8 cellular contexts compared by ENCODE assay signal in the genomic region with DNA sequence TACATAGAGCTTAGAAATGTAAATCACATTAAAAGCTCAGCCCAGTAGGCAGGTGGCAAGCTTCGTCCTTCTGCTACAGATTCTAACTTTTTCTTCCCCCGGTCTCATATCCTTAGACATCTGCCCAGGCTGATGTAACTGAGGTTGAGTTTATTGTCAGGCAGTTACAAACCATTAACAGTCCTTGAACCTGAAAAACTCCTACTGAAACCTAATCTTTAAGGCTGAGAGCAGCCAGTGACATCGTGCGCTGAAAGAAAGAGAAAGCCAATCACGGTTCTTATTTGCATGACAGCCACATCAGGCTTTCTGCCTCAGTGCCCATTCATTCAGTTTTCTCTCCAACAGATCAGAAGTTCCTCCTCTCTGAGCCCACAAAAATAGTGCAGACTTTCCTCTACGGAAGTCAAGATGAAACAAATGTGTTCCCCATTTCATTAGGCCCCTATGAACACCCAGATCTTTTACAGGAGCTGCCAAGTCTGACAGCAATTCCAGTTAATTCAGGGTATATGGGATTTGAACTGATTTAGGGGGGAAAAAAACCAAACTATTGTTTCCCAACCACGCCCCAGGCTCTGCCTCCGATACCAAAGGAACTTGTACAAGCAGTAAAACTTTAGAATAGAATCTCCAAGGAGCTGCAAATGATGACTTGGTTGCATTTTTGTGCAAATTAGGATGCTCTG. TPM values are rescaled to one million over a fixed set of nuclear protein-coding genes. Genes with fewer than 3 reads are reported as not detected.
DNase-seq lines count a peak whose midpoint lies in the region; ATAC-seq, FAIRE-seq and TF ChIP-seq lines count a peak whose summit lies in the region.

A gene with protein sequence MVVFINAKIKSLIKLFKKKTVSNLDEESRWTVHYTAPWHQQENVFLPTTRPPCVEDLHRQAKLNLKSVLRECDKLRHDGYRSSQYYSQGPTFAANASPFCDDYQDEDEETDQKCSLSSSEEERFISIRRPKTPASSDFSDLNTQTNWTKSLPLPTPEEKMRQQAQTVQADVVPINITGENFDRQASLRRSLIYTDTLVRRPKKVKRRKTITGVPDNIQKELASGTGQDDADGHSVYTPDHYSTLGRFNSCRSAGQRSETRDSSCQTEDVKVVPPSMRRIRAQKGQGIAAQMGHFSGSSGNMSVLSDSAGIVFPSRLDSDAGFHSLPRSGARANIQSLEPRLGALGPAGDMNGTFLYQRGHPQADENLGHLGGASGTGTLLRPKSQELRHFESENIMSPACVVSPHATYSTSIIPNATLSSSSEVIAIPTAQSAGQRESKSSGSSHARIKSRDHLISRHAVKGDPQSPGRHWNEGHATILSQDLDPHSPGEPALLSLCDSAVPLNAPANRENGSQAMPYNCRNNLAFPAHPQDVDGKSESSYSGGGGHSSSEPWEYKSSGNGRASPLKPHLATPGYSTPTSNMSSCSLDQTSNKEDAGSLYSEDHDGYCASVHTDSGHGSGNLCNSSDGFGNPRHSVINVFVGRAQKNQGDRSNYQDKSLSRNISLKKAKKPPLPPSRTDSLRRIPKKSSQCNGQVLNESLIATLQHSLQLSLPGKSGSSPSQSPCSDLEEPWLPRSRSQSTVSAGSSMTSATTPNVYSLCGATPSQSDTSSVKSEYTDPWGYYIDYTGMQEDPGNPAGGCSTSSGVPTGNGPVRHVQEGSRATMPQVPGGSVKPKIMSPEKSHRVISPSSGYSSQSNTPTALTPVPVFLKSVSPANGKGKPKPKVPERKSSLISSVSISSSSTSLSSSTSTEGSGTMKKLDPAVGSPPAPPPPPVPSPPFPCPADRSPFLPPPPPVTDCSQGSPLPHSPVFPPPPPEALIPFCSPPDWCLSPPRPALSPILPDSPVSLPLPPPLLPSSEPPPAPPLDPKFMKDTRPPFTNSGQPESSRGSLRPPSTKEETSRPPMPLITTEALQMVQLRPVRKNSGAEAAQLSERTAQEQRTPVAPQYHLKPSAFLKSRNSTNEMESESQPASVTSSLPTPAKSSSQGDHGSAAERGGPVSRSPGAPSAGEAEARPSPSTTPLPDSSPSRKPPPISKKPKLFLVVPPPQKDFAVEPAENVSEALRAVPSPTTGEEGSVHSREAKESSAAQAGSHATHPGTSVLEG (N-terminal part only) (minus strand): TSS at position 192 of the 689 bp plus-strand sequence. CDS start 204 bp downstream, outside the sequence.

- H3K4me1 Mint-ChIP-seq in CD4-positive, alpha-beta memory T cell = peaks cover 0 to 3% (median under 1%) of the 10 kb centered on the region in 4 donors

- intact Hi-C loops in dorsolateral prefrontal cortex (cut with DNase I) = no loop called here
- intact Hi-C loops in CD4-positive, alpha-beta memory T cell (cut with micrococcal nuclease) = loop anchor here (5.0 kb wide), 1 partner anchor 42 kb away; no protein-coding TSS in a partner anchor

- H3K27me3 ChIP-seq in dorsolateral prefrontal cortex = peaks cover 0 to 43% (median 0%) of the 10 kb centered on the region in 45 donors
- H3K27me3 ChIP-seq in mesenchymal stem cell (ENCODE audit: control insufficient read depth in 1 of 2, insufficient read depth in 1 of 2, low read length in 2 of 2) = no peaks in the 10 kb centered on the region
- H3K27me3 ChIP-seq in CD4-positive, alpha-beta memory T cell (ENCODE audit: insufficient read depth, low read length) = no peaks in the 10 kb centered on the region

- H3K4me3 ChIP-seq in dorsolateral prefrontal cortex = peak within 1 kb of the TSS in 24 of 59 donors; percentile 4 to 40 (median 20)
- H3K4me3 ChIP-seq in mesenchymal stem cell (ENCODE audit: insufficient read depth in 1 of 2, low read depth in 1 of 2, low read length in 2 of 2) = peak within 1 kb of the TSS in 1 of 2 experiments; percentile 30
- no peak within 1 kb of the TSS for H3K4me3 ChIP-seq in CD4-positive, alpha-beta memory T cell (ENCODE audit: low read length in 2 of 2)

- peak within 1 kb of the TSS; percentile 46 for H3K4me2 ChIP-seq in mesenchymal stem cell (ENCODE audit: low read length, poor library complexity, severe bottlenecking)

- no peak within 1 kb of the TSS for H4K8ac ChIP-seq in mesenchymal stem cell (ENCODE audit: low read length)

- H2BK12ac ChIP-seq in mesenchymal stem cell (ENCODE audit: low read length in 2 of 2) = no peak within 1 kb of the TSS

- H2AK5ac ChIP-seq in mesenchymal stem cell (ENCODE audit: low read length, severe bottlenecking) = no peak within 1 kb of the TSS

- H3K27ac ChIP-seq in dorsolateral prefrontal cortex (peak within 1 kb of the TSS in 4 of 59 donors; percentile 14 to 60 (median 26)), mesenchymal stem cell (ENCODE audit: low read length, poor library complexity, severe bottlenecking) (peak within 1 kb of the TSS; percentile 65), caudate nucleus (ENCODE audit: low read depth, low read length) (no peak within 1 kb of the TSS)
- no peak within 1 kb of the TSS for H3K27ac ChIP-seq in CD4-positive, alpha-beta memory T cell (ENCODE audit: low read depth, low read length)

- DNase-seq in GF-D8 (lab: John Stamatoyannopoulos, UW) = peak; percentile 33
- DNase-seq in Kasumi-1 (lab: John Stamatoyannopoulos, UW) = peak; percentile 87 to 89
- DNase-seq in dorsolateral prefrontal cortex = no peak
- peak; percentile 27 for DNase-seq in mesenchymal stem cell
- no peak for DNase-seq in CD4-positive, alpha-beta memory T cell
- DNase-seq in GM12892 (ENCODE audit: insufficient read length) = no peak
- no peak for DNase-seq in caudate nucleus (lab: John Stamatoyannopoulos, UW)

- H2AFZ ChIP-seq in mesenchymal stem cell (ENCODE audit: low read depth, low read length) = no peak within 1 kb of the TSS

- no peak for TF ChIP-seq CTCF in dorsolateral prefrontal cortex (IDR thresholded peaks at IDR 0.05 in 54 of 56, conservative IDR thresholded peaks at IDR 0.05 in 2 of 56; ENCODE audit: low read depth in 1 of 56, partially characterized antibody in 56 of 56)

- CTCF ChIA-PET in CD4-positive, alpha-beta memory T cell (lab: Charles Lee; ENCODE audit: partially characterized antibody) = interaction anchor here (1.4 to 2.3 kb wide), 2 partner anchors 10 to 18 kb away, joined by 4 to 15 read pairs; no protein-coding TSS in a partner anchor

- H3K14ac ChIP-seq in mesenchymal stem cell (ENCODE audit: low read length in 2 of 2) = no peak within 1 kb of the TSS

- no peaks in the 10 kb centered on the region for H3K9me3 ChIP-seq in mesenchymal stem cell (ENCODE audit: control insufficient read depth, low read length)
- no peaks in the 10 kb centered on the region for H3K9me3 ChIP-seq in CD4-positive, alpha-beta memory T cell (ENCODE audit: control insufficient read depth in 1 of 2, low read length in 2 of 2)

- peak within 1 kb of the TSS; percentile 60 for H3K9ac ChIP-seq in mesenchymal stem cell (ENCODE audit: low read length)

- H4K91ac ChIP-seq in mesenchymal stem cell (ENCODE audit: low read length) = no peak within 1 kb of the TSS

- no peak within 1 kb of the TSS for H2BK120ac ChIP-seq in mesenchymal stem cell (ENCODE audit: low read depth, low read length)

- no peak within 1 kb of the TSS for H3K4me3 Mint-ChIP-seq in CD4-positive, alpha-beta memory T cell

- no peak within 1 kb of the TSS for H2BK15ac ChIP-seq in mesenchymal stem cell (ENCODE audit: low read depth, poor library complexity, severe bottlenecking)

- no peak within 1 kb of the TSS for H3K18ac ChIP-seq in mesenchymal stem cell (ENCODE audit: low read depth in 1 of 2, low read length in 2 of 2)

- POLR2A ChIA-PET in CD4-positive, alpha-beta memory T cell (lab: Charles Lee; ENCODE audit: partially characterized antibody) = interaction anchor here (0.7 kb wide), 1 partner anchor 106 kb away, joined by 3 read pairs; no protein-coding TSS in a partner anchor

- H3K27ac Mint-ChIP-seq in CD4-positive, alpha-beta memory T cell = no peak within 1 kb of the TSS

- peaks cover 4 to 8% of the 10 kb centered on the region in 2 experiments for H3K36me3 ChIP-seq in mesenchymal stem cell (ENCODE audit: control insufficient read depth in 1 of 2, insufficient read depth in 2 of 2, low read depth in 1 of 2, low read length in 2 of 2)
- H3K36me3 ChIP-seq in CD4-positive, alpha-beta memory T cell (ENCODE audit: insufficient read depth, low read length) = no peaks in the 10 kb centered on the region

- no peak within 1 kb of the TSS for H3K23ac ChIP-seq in mesenchymal stem cell (ENCODE audit: low read length in 2 of 2)

- ATAC-seq in GM21737 (IDR thresholded peaks at IDR 0.05; ENCODE audit: unreplicated experiment) = peak; percentile 93

- peaks cover 25% of the 10 kb centered on the region for H3K79me1 ChIP-seq in mesenchymal stem cell (replicated peaks; ENCODE audit: low read length, poor library complexity, severe bottlenecking)

- no peak within 1 kb of the TSS for H2BK5ac ChIP-seq in mesenchymal stem cell (ENCODE audit: low read depth, low read length, poor library complexity, severe bottlenecking)

- no peak for TF ChIP-seq POLR2A in GM12892 (IDR thresholded peaks at IDR 0.05; ENCODE audit: low read depth, low read length)

- H3K9me3 Mint-ChIP-seq in CD4-positive, alpha-beta memory T cell = peaks cover 0 to 2% (median 0%) of the 10 kb centered on the region in 8 donors

- no peaks in the 10 kb centered on the region for H3K36me3 Mint-ChIP-seq in CD4-positive, alpha-beta memory T cell

- FAIRE-seq in GM12892 (lab: Jason Lieb, UNC) = no peak

- peaks cover 6% of the 10 kb centered on the region for H3K4me1 ChIP-seq in mesenchymal stem cell (ENCODE audit: control insufficient read depth, insufficient read depth, low read depth, low read length)
- H3K4me1 ChIP-seq in CD4-positive, alpha-beta memory T cell (ENCODE audit: insufficient read depth, low read length) = no peaks in the 10 kb centered on the region

- 53% methylated on average over 6 of the region's 8 CpGs for WGBS in mesenchymal stem cell

- no peak within 1 kb of the TSS for H3K4ac ChIP-seq in mesenchymal stem cell (ENCODE audit: low read depth in 1 of 2, low read length in 2 of 2)

- H3K27me3 Mint-ChIP-seq in CD4-positive, alpha-beta memory T cell = peaks cover 3 to 5% of the 10 kb centered on the region in 2 donors

RNA-seq across cellular contexts. Expression of the gene that starts here (rescaled TPM):
- total RNA-seq in dorsolateral prefrontal cortex = 10 to 100 TPM in 116 of 120 experiments, 1 to 10 TPM in 4; 5.8 to 59.0 (median 19.0) TPM
- 16.1 TPM for polyA plus RNA-seq in mesenchymal stem cell (2013, experiment 1 of 2)
- polyA plus RNA-seq in mesenchymal stem cell (2013, experiment 2 of 2) = 16.4 TPM
- under 1 TPM; 0.53 to 0.58 TPM for total RNA-seq in CD4-positive, alpha-beta memory T cell
- not detected for polyA plus RNA-seq in CD4-positive, alpha-beta memory T cell
- polyA plus RNA-seq in GM12892 (2012; ENCODE audit: missing spikeins) = 0.25 TPM

Comparison
In these comparisons a context has a peak if more than half of its experiments do, and no peak if none do; other contexts are left out.
1. RNA of the gene that starts here (total RNA-seq): 5.8 to 59.0 TPM in dorsolateral prefrontal cortex; 0.53 to 0.58 TPM in CD4-positive, alpha-beta memory T cell; every median in the first group is over 4 times any median in the second.
2. DNase-seq: peak in GF-D8 (single experiment), Kasumi-1 (2 of 2) and mesenchymal stem cell (single experiment); none in dorsolateral prefrontal cortex (0 of 10), CD4-positive, alpha-beta memory T cell (0 of 5), GM12892 (single experiment) and caudate nucleus (0 of 61).